ENCODE assay signal across 16 cellular contexts in the genomic region with DNA sequence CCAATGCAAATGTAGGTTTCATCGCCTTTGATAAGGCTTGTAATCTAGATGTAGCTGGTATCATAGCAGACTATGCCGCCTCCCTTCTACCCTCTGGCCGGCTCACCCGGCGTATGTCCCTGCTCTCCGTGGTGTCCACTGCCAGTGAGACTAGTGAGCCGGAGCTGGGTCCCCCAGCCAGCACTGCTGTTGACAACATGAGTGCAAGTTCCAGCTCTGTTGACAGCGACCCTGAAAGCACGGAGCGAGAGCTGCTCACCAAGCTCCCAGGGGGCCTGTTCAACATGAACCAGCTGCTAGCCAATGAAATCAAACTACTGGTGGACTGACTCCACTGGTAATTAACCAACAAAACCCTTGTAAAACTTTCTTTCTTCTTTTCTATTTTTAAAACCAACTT. TPM values are rescaled to one million over a fixed set of nuclear protein-coding genes. Genes with fewer than 3 reads are reported as not detected.
DNase-seq lines count a peak whose midpoint lies in the region; ATAC-seq and TF ChIP-seq lines count a peak whose summit lies in the region.
"Had no signal": no experiment of that assay in that cellular context is flagged by ENCODE, and none has a peak within 500 bp of the region (broad histone marks: within the 10 kb centered on the region; RNA-seq: fewer than 3 reads in every experiment).

No MANE protein-coding gene starts in this region.

- H4K20me1 ChIP-seq in BLaER1 treated with 17β-estradiol and CSF1 and Interleukin-3, amounts not matched to agents 10 nM and 100 nM: peaks cover 0 to 7% (median 0%) of the 10 kb centered on the region in 11 experiments; a peak in 1 of 22 replicates

- H3K27me3 ChIP-seq in BLaER1 treated with 17β-estradiol and CSF1 and Interleukin-3, amounts not matched to agents 10 nM and 100 nM: no peaks in the 10 kb centered on the region
- no peaks in the 10 kb centered on the region for H3K27me3 ChIP-seq in left ventricle myocardium inferior (ENCODE audit: low read depth)

- H3K9ac ChIP-seq in BLaER1 treated with 17β-estradiol and CSF1 and Interleukin-3, amounts not matched to agents 10 nM and 100 nM: no peak overlapping the region

- in situ Hi-C loops in G401 (cut with HindIII; ENCODE audit: low sequenced_read_pairs): no loop called here

- H3K27me3 Mint-ChIP-seq in WTC11 (ENCODE audit: low read depth): no peaks in the 10 kb centered on the region
- no peaks in the 10 kb centered on the region for H3K27me3 Mint-ChIP-seq in progenitor cell of endocrine pancreas

- H3K36me3 Mint-ChIP-seq in WTC11 (peaks cover 24% of the 10 kb centered on the region), progenitor cell of endocrine pancreas (ENCODE audit: insufficient read depth) (peaks cover 23% of the 10 kb centered on the region)

- H3K4me3 ChIP-seq in BLaER1 treated with 17β-estradiol and CSF1 and Interleukin-3, amounts not matched to agents 10 nM and 100 nM: no peak overlapping the region
- H3K4me3 ChIP-seq in left ventricle myocardium inferior: no peak overlapping the region

- peak overlapping the region; percentile 14 for H3K27ac Mint-ChIP-seq in WTC11
- H3K27ac Mint-ChIP-seq in progenitor cell of endocrine pancreas: no peak overlapping the region

- intact Hi-C loops in left ventricle myocardium inferior (cut with micrococcal nuclease) (loop anchor here (5.0 kb wide), 1 partner anchor 334 kb away; no protein-coding TSS in a partner anchor), sciatic nerve (cut with DNase I) (no loop called here)

- H3K9me3 ChIP-seq in BLaER1 treated with 17β-estradiol and CSF1 and Interleukin-3, amounts not matched to agents 10 nM and 100 nM (replicated peaks in 1 of 11): no peaks in the 10 kb centered on the region
- no peaks in the 10 kb centered on the region for H3K9me3 ChIP-seq in left ventricle myocardium inferior (replicated peaks)

- POLR2A ChIA-PET in WTC11 (lab: Charles Lee): no interaction called here

- CTCF ChIA-PET in WTC11 (lab: Charles Lee): interaction anchor here (0.6 to 3.0 kb wide), 3 partner anchors 50 to 92 kb away, joined by 3 to 10 read pairs (median 4); no protein-coding TSS in a partner anchor

- peak overlapping the region in 6 of 11 experiments; percentile 12 to 56 (median 27); a peak in 6 of 22 replicates for H3K4me2 ChIP-seq in BLaER1 treated with 17β-estradiol and CSF1 and Interleukin-3, amounts not matched to agents 10 nM and 100 nM

- H3K27ac ChIP-seq in BLaER1 treated with 17β-estradiol and CSF1 and Interleukin-3, amounts not matched to agents 10 nM and 100 nM: no peak overlapping the region
- H3K27ac ChIP-seq in left ventricle myocardium inferior (replicated peaks): peak overlapping the region; percentile 13
- H3K27ac ChIP-seq: RWPE1 had no signal

- no peak for DNase-seq in WTC11 (ENCODE audit: low spot score)
- peak; percentile 56 for DNase-seq in left ventricle myocardium inferior
- DNase-seq in sciatic nerve (ENCODE audit: low spot score): no peak
- DNase-seq in iPS-NIHi11 (ENCODE audit: low spot score): no peak
- no peak for DNase-seq in progenitor cell of endocrine pancreas (ENCODE audit: low spot score, unreplicated experiment)
- no peak for DNase-seq in G401 (ENCODE audit: low spot score)
- DNase-seq: COR-L47, H7, NCI-H2029, NCI-H510A, NCI-H774, PC-3 had no signal

- H3K4me1 Mint-ChIP-seq in WTC11: peaks cover 43% of the 10 kb centered on the region
- H3K4me1 Mint-ChIP-seq in progenitor cell of endocrine pancreas (ENCODE audit: low read depth): no peaks in the 10 kb centered on the region

- H3K4me3 Mint-ChIP-seq in WTC11 (no peak overlapping the region), progenitor cell of endocrine pancreas (ENCODE audit: low read depth) (no peak overlapping the region)

- H3K4me1 ChIP-seq in BLaER1 treated with 17β-estradiol and CSF1 and Interleukin-3, amounts not matched to agents 10 nM and 100 nM: peaks cover 0 to 13% (median 6%) of the 10 kb centered on the region in 10 experiments; a peak in 12 of 20 replicates
- peaks cover 14% of the 10 kb centered on the region for H3K4me1 ChIP-seq in left ventricle myocardium inferior

- H3K9me3 Mint-ChIP-seq in WTC11 (no peaks in the 10 kb centered on the region), progenitor cell of endocrine pancreas (ENCODE audit: low read depth) (no peaks in the 10 kb centered on the region)

- no peak for ATAC-seq in WTC11
- ATAC-seq in sciatic nerve: peak; percentile 68
- ATAC-seq: PC-3 had no signal

- peaks cover 39 to 87% (median 52%) of the 10 kb centered on the region in 11 experiments for H3K36me3 ChIP-seq in BLaER1 treated with 17β-estradiol and CSF1 and Interleukin-3, amounts not matched to agents 10 nM and 100 nM
- peaks cover 4% of the 10 kb centered on the region for H3K36me3 ChIP-seq in left ventricle myocardium inferior

- TF ChIP-seq CTCF in WTC11 (IDR thresholded peaks at IDR 0.05) (no peak), left ventricle myocardium inferior (IDR thresholded peaks at IDR 0.05; ENCODE audit: borderline replicate concordance) (no peak), progenitor cell of endocrine pancreas (IDR thresholded peaks at IDR 0.05; ENCODE audit: unreplicated experiment) (no peak)

TF ChIP-seq in WTC11, 78 proteins besides CTCF, POLR2A, EP300 and RAD21 (continues in another document):
- TF ChIP-seq E2F1 (CRISPR knock-in tag; IDR thresholded peaks at IDR 0.05): no peak
- no peak for TF ChIP-seq JUN (CRISPR knock-in tag; IDR thresholded peaks at IDR 0.05)
- no peak for TF ChIP-seq SP1 (CRISPR knock-in tag; conservative IDR thresholded peaks at IDR 0.05)
- TF ChIP-seq ARID4B (CRISPR knock-in tag; IDR thresholded peaks at IDR 0.05; ENCODE audit: borderline replicate concordance): no peak
- TF ChIP-seq, protein P1, sequence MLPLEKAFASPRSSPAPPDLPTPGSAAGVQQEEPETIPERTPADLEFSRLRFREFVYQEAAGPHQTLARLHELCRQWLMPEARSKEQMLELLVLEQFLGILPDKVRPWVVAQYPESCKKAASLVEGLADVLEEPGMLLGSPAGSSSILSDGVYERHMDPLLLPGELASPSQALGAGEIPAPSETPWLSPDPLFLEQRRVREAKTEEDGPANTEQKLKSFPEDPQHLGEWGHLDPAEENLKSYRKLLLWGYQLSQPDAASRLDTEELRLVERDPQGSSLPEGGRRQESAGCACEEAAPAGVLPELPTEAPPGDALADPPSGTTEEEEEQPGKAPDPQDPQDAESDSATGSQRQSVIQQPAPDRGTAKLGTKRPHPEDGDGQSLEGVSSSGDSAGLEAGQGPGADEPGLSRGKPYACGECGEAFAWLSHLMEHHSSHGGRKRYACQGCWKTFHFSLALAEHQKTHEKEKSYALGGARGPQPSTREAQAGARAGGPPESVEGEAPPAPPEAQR (CRISPR knock-in tag; IDR thresholded peaks at IDR 0.05): no peak
- no peak for TF ChIP-seq ESRRA (CRISPR knock-in tag; IDR thresholded peaks at IDR 0.05; ENCODE audit: borderline replicate concordance)
- TF ChIP-seq SOX15 (CRISPR knock-in tag; IDR thresholded peaks at IDR 0.05): no peak
- no peak for TF ChIP-seq ETV6 (CRISPR knock-in tag; IDR thresholded peaks at IDR 0.05)
- no peak for TF ChIP-seq ZNF219 (CRISPR knock-in tag; IDR thresholded peaks at IDR 0.05; ENCODE audit: borderline replicate concordance)
- no peak for TF ChIP-seq EMX1 (CRISPR knock-in tag; IDR thresholded peaks at IDR 0.05)

RNA-seq across cellular contexts. Expression of gene A2ML1, which starts 49.0 kb away (rescaled TPM):
- total RNA-seq in WTC11 (2021) (9.1 to 11.5 TPM (median 10.5 TPM) in 3 replicates), left ventricle myocardium inferior (not detected), sciatic nerve (13.6 TPM), progenitor cell of endocrine pancreas (0.19 and 0.38 TPM in 2 replicates)
- not detected in 2 replicates for total RNA-seq in G401 (2014; rRNA removed; shearing (Covaris generic))
- total RNA-seq: Daoy, LHCN-M2 had no signal
